ENCODE assay signal across 24 cellular contexts in genomic region chr3:46593274-46593862, GRCh38. TPM values are rescaled to one million over a fixed set of nuclear protein-coding genes. Genes with fewer than 3 reads are reported as not detected.
"Had no signal": no experiment of that assay in that cellular context is flagged by ENCODE, and none has a peak within 500 bp of the region (broad histone marks: within the 10 kb centered on the region; RNA-seq: fewer than 3 reads in every experiment).

No MANE protein-coding gene starts in this region.

- ATAC-seq: activated CD8-positive, alpha-beta memory T cell treated with anti-CD3 and anti-CD28 coated beads, Interleukin-2, amount 10 ng/mL, durations not matched to agents 7 days and 5 days; effector memory CD8-positive, alpha-beta T cell; natural killer cell; sciatic nerve; stimulated activated naive CD8-positive, alpha-beta T cell treated with anti-CD3 and anti-CD28 coated beads, Interleukin-15, amount 100 ng/mL, for 72 hours had no signal

- H3K4me1 ChIP-seq: vagina had no signal

- H3K9me3 ChIP-seq: neutrophil, vagina had no signal

- FAIRE-seq: islet of Langerhans, TTC549 had no signal

- H3K4me2 ChIP-seq: hepatocyte, smooth muscle cell had no signal

- H3K36me3 ChIP-seq: neutrophil, vagina had no signal

- H3K27ac ChIP-seq: hepatocyte, neutrophil, vagina had no signal

- H3K79me2 ChIP-seq: hepatocyte had no signal

- H3K27me3 ChIP-seq: hepatocyte, neutrophil, vagina had no signal

- H3K4me3 ChIP-seq: hepatocyte, lung, smooth muscle cell, vagina had no signal

- DNase-seq: activated CD4-positive, alpha-beta memory T cell treated with anti-CD3 and anti-CD28 coated beads, Interleukin-2, amount 10 ng/mL, durations not matched to agents 7 days and 5 days; activated CD4-positive, alpha-beta T cell treated with anti-CD3 and anti-CD28 coated beads for 48 hours; activated CD4-positive, CD25-positive, alpha-beta regulatory T cell; activated CD8-positive, alpha-beta memory T cell treated with anti-CD3 and anti-CD28 coated beads, Interleukin-2, amount 10 ng/mL, durations not matched to agents 7 days and 5 days; activated naive CD4-positive, alpha-beta T cell treated with Interleukin-2 at 50 U/mL for 16 hours; activated naive CD8-positive, alpha-beta T cell treated with anti-CD3 and anti-CD28 coated beads, Interleukin-2, amount 10 ng/mL, durations not matched to agents 7 days and 5 days; amygdala; dermis blood vessel endothelial cell; effector memory CD8-positive, alpha-beta T cell; foreskin fibroblast; natural killer cell; stimulated activated CD4-positive, alpha-beta T cell treated with anti-CD3 and anti-CD28 coated beads, Interleukin-4, amount 100 ng/mL, for 1 hour; stimulated activated naive CD8-positive, alpha-beta T cell treated with anti-CD3 and anti-CD28 coated beads, Interleukin-15, amount 100 ng/mL, for 72 hours; trophoblast cell had no signal

- H2AFZ ChIP-seq: hepatocyte had no signal

RNA-seq across cellular contexts. Expression of gene FAM240A, which starts 19.0 kb away (rescaled TPM):
- total RNA-seq: activated CD4-positive, alpha-beta memory T cell treated with anti-CD3 and anti-CD28 coated beads, Interleukin-2, amount 10 ng/mL, durations not matched to agents 7 days and 5 days; activated CD8-positive, alpha-beta memory T cell treated with anti-CD3 and anti-CD28 coated beads, Interleukin-2, amount 10 ng/mL, durations not matched to agents 7 days and 5 days; activated naive CD8-positive, alpha-beta T cell treated with anti-CD3 and anti-CD28 coated beads, Interleukin-2, amount 10 ng/mL, durations not matched to agents 7 days and 5 days; cardiac septum; dermis blood vessel endothelial cell; hepatocyte; lung; natural killer cell; sciatic nerve; smooth muscle cell; temporal lobe; vagina had no signal
- polyA plus RNA-seq: hepatocyte, lung, smooth muscle cell had no signal
